In genomic region chr6:42385339-42385738, GRCh38 we compare ENCODE assay signal across 30 cellular contexts.
"Had no signal": no experiment of that assay in that cellular context is flagged by ENCODE, and none has a peak within 500 bp of the region (broad histone marks: within the 10 kb centered on the region; RNA-seq: fewer than 3 reads in every experiment).

No MANE protein-coding gene starts in this region.

- H3K27ac ChIP-seq: ovary, prostate gland, thyroid gland, upper lobe of left lung, WERI-Rb-1 had no signal

- ATAC-seq: activated CD4-positive, CD25-positive, alpha-beta regulatory T cell treated with anti-CD3 and anti-CD28 coated beads, Interleukin-2, amount 50 U/mL, for 24 hours; activated CD8-positive, alpha-beta T cell treated with anti-CD3 and anti-CD28 coated beads, Interleukin-2, amount 10 ng/mL, durations not matched to agents 7 days and 5 days; activated naive CD4-positive, alpha-beta T cell treated with anti-CD3 and anti-CD28 coated beads, Interleukin-2, amount 50 U/mL, for 72 hours; esophagus mucosa; sciatic nerve; stimulated activated memory B cell treated with anti-CD40 and anti-IgM and Interleukin-4, amounts not matched to agents 10 μg/mL and 1 μg/mL and 100 μg/mL, for 72 hours; stimulated activated naive CD8-positive, alpha-beta T cell treated with anti-CD3 and anti-CD28 coated beads, Interleukin-15, amount 100 ng/mL, for 72 hours had no signal

- H3K4me3 Mint-ChIP-seq: activated CD8-positive, alpha-beta T cell treated with anti-CD3 and anti-CD28 coated beads, Interleukin-2, amount 10 ng/mL, durations not matched to agents 7 days and 5 days; dendritic cell treated with granulocyte-macrophage colony-stimulating factor and Interleukin-4, amounts not matched to agents 40 ng/mL and 50 ng/mL, for 4 days; endodermal cell; mesothelial cell of epicardium; naive B cell; stimulated activated memory B cell treated with anti-CD40 and anti-IgM and Interleukin-4, amounts not matched to agents 10 μg/mL and 1 μg/mL and 100 μg/mL, for 72 hours; stimulated activated naive CD8-positive, alpha-beta T cell treated with anti-CD3 and anti-CD28 coated beads, Interleukin-15, amount 100 ng/mL, for 72 hours had no signal

- H3K9me3 Mint-ChIP-seq: activated naive CD4-positive, alpha-beta T cell treated with anti-CD3 and anti-CD28 coated beads, Interleukin-2, amount 50 U/mL, for 72 hours; central memory CD8-positive, alpha-beta T cell; dendritic cell treated with granulocyte-macrophage colony-stimulating factor and Interleukin-4, amounts not matched to agents 40 ng/mL and 50 ng/mL, for 4 days; endodermal cell; immature natural killer cell; mesothelial cell of epicardium; naive B cell; stimulated activated memory B cell treated with anti-CD40 and anti-IgM and Interleukin-4, amounts not matched to agents 10 μg/mL and 1 μg/mL and 100 μg/mL, for 72 hours; stimulated activated naive CD8-positive, alpha-beta T cell treated with anti-CD3 and anti-CD28 coated beads, Interleukin-15, amount 100 ng/mL, for 72 hours; T-helper 1 cell treated with Interleukin-12 subunit alpha and Interleukin-12 subunit beta and Interleukin-4 antibody, amounts not matched to agents 30 μg/mL and 1 μg/mL, for 36 hours had no signal

- H3K27me3 Mint-ChIP-seq: central memory CD8-positive, alpha-beta T cell; dendritic cell treated with granulocyte-macrophage colony-stimulating factor and Interleukin-4, amounts not matched to agents 40 ng/mL and 50 ng/mL, for 4 days; naive B cell; stimulated activated memory B cell treated with anti-CD40 and anti-IgM and Interleukin-4, amounts not matched to agents 10 μg/mL and 1 μg/mL and 100 μg/mL, for 72 hours; stimulated activated naive CD8-positive, alpha-beta T cell treated with anti-CD3 and anti-CD28 coated beads, Interleukin-15, amount 100 ng/mL, for 72 hours had no signal

- H3K4me3 ChIP-seq: ovary, prostate gland, skin epidermis, thyroid gland, upper lobe of left lung had no signal

- H3K9me3 ChIP-seq: ovary, prostate gland, thyroid gland, upper lobe of left lung had no signal

- H3K4me1 ChIP-seq: prostate gland had no signal

- H3K27ac Mint-ChIP-seq: activated CD8-positive, alpha-beta T cell treated with anti-CD3 and anti-CD28 coated beads, Interleukin-2, amount 10 ng/mL, durations not matched to agents 7 days and 5 days; activated naive CD4-positive, alpha-beta T cell treated with anti-CD3 and anti-CD28 coated beads, Interleukin-2, amount 50 U/mL, for 72 hours; dendritic cell treated with granulocyte-macrophage colony-stimulating factor and Interleukin-4, amounts not matched to agents 40 ng/mL and 50 ng/mL, for 4 days; endodermal cell; mesothelial cell of epicardium; naive B cell; stimulated activated memory B cell treated with anti-CD40 and anti-IgM and Interleukin-4, amounts not matched to agents 10 μg/mL and 1 μg/mL and 100 μg/mL, for 72 hours; T-helper 1 cell treated with Interleukin-12 subunit alpha and Interleukin-12 subunit beta and Interleukin-4 antibody, amounts not matched to agents 30 μg/mL and 1 μg/mL, for 36 hours had no signal

- DNase-seq: activated CD4-positive, alpha-beta T cell treated with anti-CD3 and anti-CD28 coated beads for 48 hours; activated CD8-positive, alpha-beta T cell treated with anti-CD3 and anti-CD28 coated beads, Interleukin-2, amount 10 ng/mL, durations not matched to agents 7 days and 5 days; activated naive CD4-positive, alpha-beta T cell; anterior cingulate cortex; endodermal cell; foreskin fibroblast; head of caudate nucleus; hypothalamus; immature natural killer cell; kidney; naive B cell; ovary; retina; stimulated activated CD4-positive, alpha-beta T cell treated with anti-CD3 and anti-CD28 coated beads, Interleukin-4, amount 100 ng/mL, for 24 hours; stimulated activated naive CD8-positive, alpha-beta T cell treated with anti-CD3 and anti-CD28 coated beads, Interleukin-15, amount 100 ng/mL, for 72 hours; T1000; thyroid gland; upper lobe of left lung; WERI-Rb-1 had no signal

- H3K27me3 ChIP-seq: ovary, thyroid gland, upper lobe of left lung had no signal

- H3K36me3 Mint-ChIP-seq: mesothelial cell of epicardium; naive B cell; stimulated activated memory B cell treated with anti-CD40 and anti-IgM and Interleukin-4, amounts not matched to agents 10 μg/mL and 1 μg/mL and 100 μg/mL, for 72 hours had no signal

- H3K36me3 ChIP-seq: ovary, prostate gland, thyroid gland, upper lobe of left lung, WERI-Rb-1 had no signal

- H3K4me1 Mint-ChIP-seq: mesothelial cell of epicardium had no signal
